Comparison of ENCODE assay signal across 1 cellular context in genomic region chr15:75034615-75035014, GRCh38.
TF ChIP-seq lines count a peak whose summit lies in the region.

No MANE protein-coding gene starts in this region.

TF ChIP-seq in GM12878, 131 proteins besides CTCF, POLR2A, EP300 and RAD21:
- TF ChIP-seq FOS (IDR thresholded peaks at IDR 0.05; ENCODE audit: borderline replicate concordance, extremely low read depth, insufficient read length) (no peak), SPI1 (IDR thresholded peaks at IDR 0.05; ENCODE audit: borderline replicate concordance, insufficient read depth, low read depth, low read length) (0 out of 2 replicates have a peak, but pooled peaks have one; percentile 13)
